ENCODE assay signal across 23 cellular contexts in the genomic region with DNA sequence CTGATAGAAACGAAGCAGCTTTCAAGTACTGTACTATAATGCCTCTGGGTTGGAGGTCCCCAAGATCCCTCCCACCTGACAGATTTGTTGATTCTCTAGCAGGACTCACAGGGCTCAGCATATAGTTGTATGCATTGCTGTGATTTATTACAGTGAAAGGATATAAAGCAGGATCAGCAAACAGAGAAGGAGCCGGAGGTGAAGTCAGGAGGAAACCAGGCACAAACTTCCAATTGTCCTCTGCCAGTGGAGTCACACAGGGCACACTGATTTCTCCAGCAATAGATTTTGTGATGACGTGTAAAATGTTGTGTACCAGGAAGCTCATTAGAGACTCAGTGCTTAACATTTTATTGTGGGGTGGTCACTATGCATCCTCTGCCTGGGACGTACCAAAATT.
"Had no signal": no experiment of that assay in that cellular context is flagged by ENCODE, and none has a peak within 500 bp of the region (broad histone marks: within the 10 kb centered on the region; RNA-seq: fewer than 3 reads in every experiment).

No MANE protein-coding gene starts in this region.

- H3K27ac Mint-ChIP-seq: activated CD4-positive, alpha-beta memory T cell treated with anti-CD3 and anti-CD28 coated beads for 36 hours; activated naive CD8-positive, alpha-beta T cell treated with anti-CD3 and anti-CD28 coated beads, Interleukin-2, amount 50 U/mL, for 24 hours; natural killer cell treated with Interleukin-12 subunit alpha and Interleukin-12 subunit beta and Interleukin-15 and Interleukin-18, amount 100 ng/mL, for 72 hours; stimulated activated naive CD8-positive, alpha-beta T cell treated with anti-CD3 and anti-CD28 coated beads, Interleukin-15, Interleukin-2, amounts not matched to agents 100 ng/mL and 50 ng/mL, for 24 hours; T-helper 1 cell treated with Interleukin-12 subunit alpha and Interleukin-12 subunit beta and Interleukin-4 antibody, amounts not matched to agents 30 μg/mL and 1 μg/mL, for 36 hours had no signal

- H3K4me3 ChIP-seq: lung, pancreas, tibial artery had no signal

- H3K9me3 Mint-ChIP-seq: activated naive CD8-positive, alpha-beta T cell treated with anti-CD3 and anti-CD28 coated beads, Interleukin-2, amount 50 U/mL, for 24 hours; activated T-cell treated with anti-CD3 and anti-CD28 coated beads, Interleukin-2, amount 50 U/mL, for 72 hours; natural killer cell treated with Interleukin-12 subunit alpha and Interleukin-12 subunit beta and Interleukin-15 and Interleukin-18, amount 100 ng/mL, for 72 hours; stimulated activated naive CD8-positive, alpha-beta T cell treated with anti-CD3 and anti-CD28 coated beads, Interleukin-15, Interleukin-2, amounts not matched to agents 100 ng/mL and 50 ng/mL, for 24 hours; T-helper 1 cell treated with Interleukin-12 subunit alpha and Interleukin-12 subunit beta and Interleukin-4 antibody, amounts not matched to agents 30 μg/mL and 1 μg/mL, for 36 hours had no signal

- H3K27me3 Mint-ChIP-seq: activated CD4-positive, alpha-beta memory T cell treated with anti-CD3 and anti-CD28 coated beads for 36 hours; activated naive CD8-positive, alpha-beta T cell treated with anti-CD3 and anti-CD28 coated beads, Interleukin-2, amount 50 U/mL, for 24 hours; natural killer cell treated with Interleukin-12 subunit alpha and Interleukin-12 subunit beta and Interleukin-15 and Interleukin-18, amount 100 ng/mL, for 72 hours; stimulated activated naive CD8-positive, alpha-beta T cell treated with anti-CD3 and anti-CD28 coated beads, Interleukin-15, Interleukin-2, amounts not matched to agents 100 ng/mL and 50 ng/mL, for 24 hours had no signal

- DNase-seq: activated CD4-positive, alpha-beta memory T cell treated with anti-CD3 and anti-CD28 coated beads for 36 hours; activated CD4-positive, alpha-beta T cell treated with anti-CD3 and anti-CD28 coated beads for 4 hours; activated CD4-positive, CD25-positive, alpha-beta regulatory T cell; activated effector memory CD4-positive, alpha-beta T cell treated with anti-CD3 and anti-CD28 coated beads, Interleukin-2, amount 50 U/mL, for 16 hours; activated naive CD4-positive, alpha-beta T cell treated with anti-CD3 and anti-CD28 coated beads, Interleukin-2, amount 50 U/mL, for 16 hours; activated naive CD8-positive, alpha-beta T cell treated with anti-CD3 and anti-CD28 coated beads, Interleukin-2, amount 50 U/mL, for 24 hours; activated T-cell treated with anti-CD3 and anti-CD28 coated beads, Interleukin-2, amount 50 U/mL, for 72 hours; effector CD4-positive, alpha-beta T cell; foreskin melanocyte; glutamatergic neuron; hippocampal formation; midbrain; pancreas; right cardiac atrium; stimulated activated CD4-positive, alpha-beta T cell treated with anti-CD3 and anti-CD28 coated beads, Interleukin-12 subunit alpha, Interleukin-12 subunit beta, amount 100 ng/mL, for 4 hours; stimulated activated CD4-positive, alpha-beta T cell treated with anti-CD3 and anti-CD28 coated beads, Interleukin-4, amount 100 ng/mL, for 4 hours; T1000; tibial artery had no signal

- H3K36me3 ChIP-seq: neutrophil had no signal

- H3K27ac ChIP-seq: neutrophil, pancreas, tibial artery had no signal

- H3K9me3 ChIP-seq: neutrophil, pancreas, tibial artery had no signal

- ATAC-seq: activated naive CD8-positive, alpha-beta T cell treated with anti-CD3 and anti-CD28 coated beads, Interleukin-2, amount 50 U/mL, for 24 hours; activated T-cell treated with anti-CD3 and anti-CD28 coated beads, Interleukin-2, amount 50 U/mL, for 72 hours; pancreas had no signal

- H3K27me3 ChIP-seq: neutrophil, pancreas, tibial artery had no signal

- H3K4me3 Mint-ChIP-seq: activated CD4-positive, alpha-beta memory T cell treated with anti-CD3 and anti-CD28 coated beads for 36 hours; activated naive CD8-positive, alpha-beta T cell treated with anti-CD3 and anti-CD28 coated beads, Interleukin-2, amount 50 U/mL, for 24 hours; activated T-cell treated with anti-CD3 and anti-CD28 coated beads, Interleukin-2, amount 50 U/mL, for 72 hours; natural killer cell treated with Interleukin-12 subunit alpha and Interleukin-12 subunit beta and Interleukin-15 and Interleukin-18, amount 100 ng/mL, for 72 hours; stimulated activated naive CD8-positive, alpha-beta T cell treated with anti-CD3 and anti-CD28 coated beads, Interleukin-15, Interleukin-2, amounts not matched to agents 100 ng/mL and 50 ng/mL, for 24 hours; T-helper 1 cell treated with Interleukin-12 subunit alpha and Interleukin-12 subunit beta and Interleukin-4 antibody, amounts not matched to agents 30 μg/mL and 1 μg/mL, for 36 hours had no signal
